ENCODE assay signal across 38 cellular contexts in genomic region chr12:130546494-130546893, GRCh38.
"Had no signal": no experiment of that assay in that cellular context is flagged by ENCODE, and none has a peak within 500 bp of the region (broad histone marks: within the 10 kb centered on the region; RNA-seq: fewer than 3 reads in every experiment).

No MANE protein-coding gene starts in this region.

- H3K27me3 Mint-ChIP-seq: activated naive CD4-positive, alpha-beta T cell treated with anti-CD3 and anti-CD28 coated beads, Interleukin-2, amount 10 ng/mL, durations not matched to agents 7 days and 5 days; activated naive CD8-positive, alpha-beta T cell treated with anti-CD3 and anti-CD28 coated beads, Interleukin-2, amount 10 ng/mL, durations not matched to agents 7 days and 5 days; central memory CD8-positive, alpha-beta T cell had no signal

- H3K4me3 ChIP-seq: adrenal gland, ascending aorta, body of pancreas, breast epithelium, cardiac muscle cell had no signal

- H3K9me3 Mint-ChIP-seq: activated naive CD8-positive, alpha-beta T cell treated with anti-CD3 and anti-CD28 coated beads, Interleukin-2, amount 50 U/mL, for 24 hours had no signal

- ATAC-seq: activated naive CD4-positive, alpha-beta T cell treated with anti-CD3 and anti-CD28 coated beads, Interleukin-2, amount 50 U/mL, for 72 hours; activated naive CD8-positive, alpha-beta T cell treated with anti-CD3 and anti-CD28 coated beads, Interleukin-2, amount 50 U/mL, for 24 hours; activated T-cell treated with anti-CD3 and anti-CD28 coated beads, Interleukin-2, amount 50 U/mL, for 4 hours; activated T-cell treated with anti-CD3 and anti-CD28 coated beads, Interleukin-2, amount 50 U/mL, for 72 hours; activated T-helper 17 cell treated with anti-CD3 and anti-CD28 coated beads, Interleukin-2, amount 50 U/mL, for 72 hours; body of pancreas had no signal

- H3K27ac Mint-ChIP-seq: activated naive CD4-positive, alpha-beta T cell treated with anti-CD3 and anti-CD28 coated beads for 36 hours; activated naive CD4-positive, alpha-beta T cell treated with anti-CD3 and anti-CD28 coated beads, Interleukin-2, amount 10 ng/mL, durations not matched to agents 7 days and 5 days; activated naive CD4-positive, alpha-beta T cell treated with anti-CD3 and anti-CD28 coated beads, Interleukin-2, amount 50 U/mL, for 24 hours; activated naive CD4-positive, alpha-beta T cell treated with anti-CD3 and anti-CD28 coated beads, Interleukin-2, amount 50 U/mL, for 72 hours; activated naive CD8-positive, alpha-beta T cell; activated naive CD8-positive, alpha-beta T cell treated with anti-CD3 and anti-CD28 coated beads for 36 hours; activated naive CD8-positive, alpha-beta T cell treated with anti-CD3 and anti-CD28 coated beads, Interleukin-2, amount 10 ng/mL, durations not matched to agents 7 days and 5 days; activated naive CD8-positive, alpha-beta T cell treated with anti-CD3 and anti-CD28 coated beads, Interleukin-2, amount 50 U/mL, for 24 hours; activated T-cell treated with anti-CD3 and anti-CD28 coated beads, Interleukin-2, amount 50 U/mL, for 24 hours; activated T-cell treated with anti-CD3 and anti-CD28 coated beads, Interleukin-2, amount 50 U/mL, for 72 hours; activated T-helper 1 cell treated with anti-CD3 and anti-CD28 coated beads, Interleukin-12 subunit alpha, Interleukin-12 subunit beta, Interleukin-2, Interleukin-4 antibody, amounts not matched to agents 30 ng/mL and 10 ng/mL and 1 ng/mL, durations not matched to agents 14 hours and 24 hours and 36 hours; activated T-helper 17 cell treated with anti-CD3 and anti-CD28 coated beads, Interleukin-2, amount 50 U/mL, for 72 hours; activated T-helper 2 cell treated with anti-CD3 and anti-CD28 coated beads, Interferon-gamma antibody, Interleukin-2, Interleukin-4, amounts not matched to agents 10 μg/mL and 5 μg/mL and 100 μg/mL, durations not matched to agents 14 hours and 24 hours and 36 hours; brain had no signal

- H3K36me3 ChIP-seq: adrenal gland, ascending aorta, brain microvascular endothelial cell, breast epithelium, cardiac muscle cell had no signal

- H3K4me1 ChIP-seq: adrenal gland, ascending aorta, body of pancreas, breast epithelium had no signal

- H3K27ac ChIP-seq: adrenal gland, ascending aorta, body of pancreas, brain microvascular endothelial cell, breast epithelium, cardiac muscle cell had no signal

- H3K27me3 ChIP-seq: adrenal gland, ascending aorta, body of pancreas, brain microvascular endothelial cell, breast epithelium, cardiac muscle cell had no signal

- H3K4me1 Mint-ChIP-seq: activated naive CD4-positive, alpha-beta T cell treated with anti-CD3 and anti-CD28 coated beads, Interleukin-2, amount 10 ng/mL, durations not matched to agents 7 days and 5 days; activated naive CD4-positive, alpha-beta T cell treated with anti-CD3 and anti-CD28 coated beads, Interleukin-2, amount 50 U/mL, for 24 hours; activated naive CD8-positive, alpha-beta T cell treated with anti-CD3 and anti-CD28 coated beads for 36 hours; activated naive CD8-positive, alpha-beta T cell treated with anti-CD3 and anti-CD28 coated beads, Interleukin-2, amount 10 ng/mL, durations not matched to agents 7 days and 5 days; activated naive CD8-positive, alpha-beta T cell treated with anti-CD3 and anti-CD28 coated beads, Interleukin-2, amount 50 U/mL, for 24 hours; activated T-helper 17 cell treated with anti-CD3 and anti-CD28 coated beads, Interleukin-2, amount 50 U/mL, for 72 hours; central memory CD8-positive, alpha-beta T cell had no signal

- FAIRE-seq: astrocyte, bronchial epithelial cell had no signal

- DNase-seq: activated effector memory CD4-positive, alpha-beta T cell treated with anti-CD3 and anti-CD28 coated beads, Interleukin-2, amount 50 U/mL, for 16 hours; activated effector memory CD4-positive, alpha-beta T cell treated with Interleukin-2 at 50 U/mL for 16 hours; activated gamma-delta T cell; activated gamma-delta T cell treated with Interleukin-2 at 50 U/mL for 16 hours; activated naive CD4-positive, alpha-beta T cell; activated naive CD4-positive, alpha-beta T cell treated with anti-CD3 and anti-CD28 coated beads for 36 hours; activated naive CD4-positive, alpha-beta T cell treated with anti-CD3 and anti-CD28 coated beads, Interleukin-2, amount 10 ng/mL, durations not matched to agents 7 days and 5 days; activated naive CD4-positive, alpha-beta T cell treated with anti-CD3 and anti-CD28 coated beads, Interleukin-2, amount 50 U/mL, for 16 hours; activated naive CD4-positive, alpha-beta T cell treated with Interleukin-2 at 50 U/mL for 16 hours; activated naive CD8-positive, alpha-beta T cell treated with anti-CD3 and anti-CD28 coated beads for 36 hours; activated naive CD8-positive, alpha-beta T cell treated with anti-CD3 and anti-CD28 coated beads, Interleukin-2, amount 10 ng/mL, durations not matched to agents 7 days and 5 days; activated naive CD8-positive, alpha-beta T cell treated with anti-CD3 and anti-CD28 coated beads, Interleukin-2, amount 50 U/mL, for 24 hours; activated T-cell treated with anti-CD3 and anti-CD28 coated beads, Interleukin-2, amount 50 U/mL, for 24 hours; activated T-cell treated with anti-CD3 and anti-CD28 coated beads, Interleukin-2, amount 50 U/mL, for 4 hours; activated T-cell treated with anti-CD3 and anti-CD28 coated beads, Interleukin-2, amount 50 U/mL, for 48 hours; activated T-cell treated with anti-CD3 and anti-CD28 coated beads, Interleukin-2, amount 50 U/mL, for 72 hours; adrenal gland; amniotic stem cell; anterior cingulate cortex; aorta; body of pancreas; brain microvascular endothelial cell; caudate nucleus; central memory CD4-positive, alpha-beta T cell; cerebellar nuclear complex had no signal

- H3K9me3 ChIP-seq: adrenal gland, ascending aorta, body of pancreas had no signal

- H3K36me3 Mint-ChIP-seq: activated naive CD4-positive, alpha-beta T cell treated with anti-CD3 and anti-CD28 coated beads, Interleukin-2, amount 10 ng/mL, durations not matched to agents 7 days and 5 days; activated naive CD4-positive, alpha-beta T cell treated with anti-CD3 and anti-CD28 coated beads, Interleukin-2, amount 50 U/mL, for 24 hours; activated naive CD8-positive, alpha-beta T cell; activated naive CD8-positive, alpha-beta T cell treated with anti-CD3 and anti-CD28 coated beads for 36 hours; activated naive CD8-positive, alpha-beta T cell treated with anti-CD3 and anti-CD28 coated beads, Interleukin-2, amount 10 ng/mL, durations not matched to agents 7 days and 5 days had no signal

- H3K4me3 Mint-ChIP-seq: activated naive CD4-positive, alpha-beta T cell treated with anti-CD3 and anti-CD28 coated beads for 36 hours; activated naive CD4-positive, alpha-beta T cell treated with anti-CD3 and anti-CD28 coated beads, Interleukin-2, amount 10 ng/mL, durations not matched to agents 7 days and 5 days; activated naive CD4-positive, alpha-beta T cell treated with anti-CD3 and anti-CD28 coated beads, Interleukin-2, amount 50 U/mL, for 24 hours; activated naive CD8-positive, alpha-beta T cell; activated naive CD8-positive, alpha-beta T cell treated with anti-CD3 and anti-CD28 coated beads for 36 hours; activated naive CD8-positive, alpha-beta T cell treated with anti-CD3 and anti-CD28 coated beads, Interleukin-2, amount 10 ng/mL, durations not matched to agents 7 days and 5 days; activated naive CD8-positive, alpha-beta T cell treated with anti-CD3 and anti-CD28 coated beads, Interleukin-2, amount 50 U/mL, for 24 hours; activated T-cell treated with anti-CD3 and anti-CD28 coated beads, Interleukin-2, amount 50 U/mL, for 24 hours; activated T-cell treated with anti-CD3 and anti-CD28 coated beads, Interleukin-2, amount 50 U/mL, for 4 hours; activated T-cell treated with anti-CD3 and anti-CD28 coated beads, Interleukin-2, amount 50 U/mL, for 72 hours; activated T-helper 1 cell treated with anti-CD3 and anti-CD28 coated beads, Interleukin-12 subunit alpha, Interleukin-12 subunit beta, Interleukin-2, Interleukin-4 antibody, amounts not matched to agents 30 ng/mL and 10 ng/mL and 1 ng/mL, durations not matched to agents 14 hours and 24 hours and 36 hours; activated T-helper 17 cell treated with anti-CD3 and anti-CD28 coated beads, Interleukin-2, amount 50 U/mL, for 72 hours; brain; central memory CD8-positive, alpha-beta T cell had no signal
